12 cellular contexts compared by ENCODE assay signal in the genomic region with DNA sequence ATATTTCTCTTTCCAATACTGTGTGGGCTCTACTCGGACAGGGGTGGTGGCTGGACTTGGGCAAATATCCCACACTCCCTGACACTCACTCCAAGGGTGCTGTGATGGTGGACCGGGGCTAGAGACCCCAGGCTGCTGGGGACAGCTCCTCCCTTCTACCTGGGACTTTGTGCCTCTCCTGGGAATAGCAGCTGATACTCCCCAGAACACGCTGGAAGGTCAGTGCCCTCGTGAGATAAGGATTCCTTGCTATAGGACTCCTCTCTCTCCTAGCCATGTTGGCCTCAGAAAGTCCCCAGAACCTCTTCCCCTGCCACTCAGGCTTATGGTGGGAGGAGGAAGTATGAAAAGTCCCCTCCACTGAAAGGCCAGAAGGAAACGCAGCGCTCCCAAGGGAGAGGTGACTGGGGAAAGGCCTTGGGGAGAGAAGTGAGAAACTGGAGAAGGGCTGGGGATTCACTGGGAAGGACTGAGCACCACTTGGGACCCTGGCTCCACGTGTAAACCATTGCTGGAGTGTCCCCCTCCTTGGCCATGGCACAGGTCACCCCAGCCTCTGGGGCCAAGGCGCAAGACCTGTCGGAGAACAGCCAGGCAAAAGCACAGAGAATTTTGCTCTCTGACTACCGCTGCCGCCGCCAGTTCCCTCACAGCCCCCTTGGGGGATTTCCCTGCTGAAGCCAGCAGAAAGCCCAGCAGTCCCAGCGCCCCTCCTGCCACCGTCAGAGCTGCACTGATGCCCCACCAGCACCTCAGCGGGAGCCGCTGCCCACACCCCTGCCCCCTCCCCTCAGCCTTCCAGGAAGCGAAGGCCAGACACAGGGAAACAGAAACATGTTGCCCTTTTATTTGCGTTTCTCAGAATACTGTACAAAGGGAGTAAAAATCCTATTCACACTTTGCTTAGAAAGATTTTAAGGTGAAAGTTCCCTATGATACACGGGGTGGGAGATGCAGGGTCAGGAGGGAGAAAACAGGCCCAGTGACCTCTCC. TPM values are rescaled to one million over a fixed set of nuclear protein-coding genes. Genes with fewer than 3 reads are reported as not detected.
DNase-seq lines count a peak whose midpoint lies in the region; ATAC-seq lines count a peak whose summit lies in the region.
"Had no signal": no experiment of that assay in that cellular context is flagged by ENCODE, and none has a peak within 500 bp of the region (broad histone marks: within the 10 kb centered on the region; RNA-seq: fewer than 3 reads in every experiment).

No MANE protein-coding gene starts in this region.

- H3K9me3 Mint-ChIP-seq in memory B cell: no peaks in the 10 kb centered on the region
- no peaks in the 10 kb centered on the region for H3K9me3 Mint-ChIP-seq in stimulated activated naive CD8-positive, alpha-beta T cell treated with anti-CD3 and anti-CD28 coated beads, Interleukin-15, amount 100 ng/mL, for 72 hours

- peaks cover 41% of the 10 kb centered on the region for H3K36me3 Mint-ChIP-seq in memory B cell

- intact Hi-C loops in posterior vena cava (cut with DNase I): no loop called here

- H3K27ac Mint-ChIP-seq in memory B cell: peak overlapping the region; percentile 91
- peak overlapping the region; percentile 91 to 97 for H3K27ac Mint-ChIP-seq in stimulated activated naive CD8-positive, alpha-beta T cell treated with anti-CD3 and anti-CD28 coated beads, Interleukin-15, amount 100 ng/mL, for 72 hours

- no peaks in the 10 kb centered on the region for H3K27me3 Mint-ChIP-seq in memory B cell
- no peaks in the 10 kb centered on the region for H3K27me3 Mint-ChIP-seq in stimulated activated naive CD8-positive, alpha-beta T cell treated with anti-CD3 and anti-CD28 coated beads, Interleukin-15, amount 100 ng/mL, for 72 hours

- DNase-seq in NCI-H82 (lab: John Stamatoyannopoulos, UW) (peak; percentile 19), NCI-H82 treated with DMSO at 0.1 percent for 48 hours (lab: John Stamatoyannopoulos, UW; ENCODE audit: unreplicated experiment) (no peak), activated T-cell treated with anti-CD3 and anti-CD28 coated beads for 48 hours (ENCODE audit: low read depth) (peak; percentile 50), memory B cell (ENCODE audit: low spot score in 2 of 2) (no peak), hippocampal formation (lab: John Stamatoyannopoulos, UW) (no peak), posterior vena cava (ENCODE audit: low spot score) (no peak), HCEC 1CT (no peak)
- DNase-seq in stimulated activated naive CD8-positive, alpha-beta T cell treated with anti-CD3 and anti-CD28 coated beads, Interleukin-15, amount 100 ng/mL, for 72 hours: peak; percentile 29 to 82
- DNase-seq: foreskin fibroblast, NCI-H187 had no signal

- peaks cover 58% of the 10 kb centered on the region for H3K4me1 Mint-ChIP-seq in memory B cell
- peaks cover 93% of the 10 kb centered on the region for H3K4me1 Mint-ChIP-seq in stimulated activated naive CD8-positive, alpha-beta T cell treated with anti-CD3 and anti-CD28 coated beads, Interleukin-15, amount 100 ng/mL, for 72 hours

- peak overlapping the region; percentile 52 for H3K4me3 Mint-ChIP-seq in memory B cell
- H3K4me3 Mint-ChIP-seq in stimulated activated naive CD8-positive, alpha-beta T cell treated with anti-CD3 and anti-CD28 coated beads, Interleukin-15, amount 100 ng/mL, for 72 hours: peak overlapping the region; percentile 98

- ATAC-seq in memory B cell (ENCODE audit: low read depth): peak; percentile 74
- ATAC-seq in stimulated activated naive CD8-positive, alpha-beta T cell treated with anti-CD3 and anti-CD28 coated beads, Interleukin-15, amount 100 ng/mL, for 72 hours: peak; percentile 81
- ATAC-seq: SK-N-SH treated with all-trans-retinoic acid at 6 μM for 48 hours had no signal

RNA-seq across cellular contexts. Expression of a gene that starts 2.1 kb away (rescaled TPM):
- total RNA-seq in posterior vena cava: 1 to 10 TPM; 4.2 to 6.0 TPM

RNA-seq across cellular contexts. Expression of a gene that starts 6.9 kb away (rescaled TPM):
- 10 to 100 TPM; 32.1 to 43.2 TPM for total RNA-seq in posterior vena cava

RNA-seq across cellular contexts. Expression of a gene that starts 7.0 kb away (rescaled TPM):
- total RNA-seq in posterior vena cava: not detected
- total RNA-seq: mononuclear cell had no signal

RNA-seq across cellular contexts. Expression of a gene that starts 42.3 kb away (rescaled TPM):
- under 1 TPM; 0.19 to 0.57 TPM for total RNA-seq in posterior vena cava

RNA-seq across cellular contexts. Expression of a gene that starts 52.5 kb away (rescaled TPM):
- total RNA-seq in posterior vena cava: not detected
- total RNA-seq: mononuclear cell had no signal

Comparison
In these comparisons a context has a peak if more than half of its experiments do, and no peak if none do; other contexts are left out.
1. DNase-seq: peak in NCI-H82 (single experiment), activated T-cell treated with anti-CD3 and anti-CD28 coated beads for 48 hours (single experiment) and stimulated activated naive CD8-positive, alpha-beta T cell treated with anti-CD3 and anti-CD28 coated beads, Interleukin-15, amount 100 ng/mL, for 72 hours (2 of 2); none in NCI-H82 treated with DMSO at 0.1 percent for 48 hours (single experiment), memory B cell (0 of 2), hippocampal formation (0 of 2), posterior vena cava (single experiment) and HCEC 1CT (single experiment).